Comparison of ENCODE assay signal across 1 cellular context in genomic region chr22:45510376-45511232, GRCh38.
TF ChIP-seq lines count a peak whose summit lies in the region.

No MANE protein-coding gene starts in this region.

TF ChIP-seq in H1, 55 proteins besides CTCF, POLR2A, EP300 and RAD21:
- no peak for TF ChIP-seq E2F6 (IDR thresholded peaks at IDR 0.05)
- TF ChIP-seq TAF7 (optimal IDR thresholded peaks at IDR 0.05; ENCODE audit: borderline replicate concordance, low read depth, low read length), result no peak
- no peak for TF ChIP-seq SIX5 (IDR thresholded peaks at IDR 0.05; ENCODE audit: low read depth, low read length)
- TF ChIP-seq CEBPB (IDR thresholded peaks at IDR 0.05; ENCODE audit: low read depth, low read length), result no peak
- no peak for TF ChIP-seq KDM4A (IDR thresholded peaks at IDR 0.05; ENCODE audit: low read depth, low read length, severe bottlenecking)
- TF ChIP-seq KDM1A (IDR thresholded peaks at IDR 0.05; ENCODE audit: borderline replicate concordance, low read length), result no peak
- no peak for TF ChIP-seq RFX5 (IDR thresholded peaks at IDR 0.05; ENCODE audit: borderline replicate concordance, low read depth, low read length)
- TF ChIP-seq SAP30 (IDR thresholded peaks at IDR 0.05; ENCODE audit: insufficient read depth, insufficient replicate concordance, low read length), result no peak
- TF ChIP-seq MAX (IDR thresholded peaks at IDR 0.05), result no peak
- no peak for TF ChIP-seq SUZ12 (IDR thresholded peaks at IDR 0.05; ENCODE audit: low read length)
- TF ChIP-seq CHD7 (IDR thresholded peaks at IDR 0.05; ENCODE audit: insufficient replicate concordance, low read length), result no peak
- no peak for TF ChIP-seq SIN3A (conservative IDR thresholded peaks at IDR 0.05 in 1 of 2, IDR thresholded peaks at IDR 0.05 in 1 of 2; ENCODE audit: low read depth in 1 of 2, low read length in 2 of 2)
- TF ChIP-seq SP2 (IDR thresholded peaks at IDR 0.05; ENCODE audit: low read length), result no peak
- no peak for TF ChIP-seq CREB1 (IDR thresholded peaks at IDR 0.05)
- TF ChIP-seq TAF1 (IDR thresholded peaks at IDR 0.05; ENCODE audit: low read depth, low read length), result no peak
- no peak for TF ChIP-seq YY1 (IDR thresholded peaks at IDR 0.05; ENCODE audit: low read depth, low read length)
TF ChIP-seq in H1: peak in this region for 0.
